12 cellular contexts compared by ENCODE assay signal in genomic region chr5:67196537-67197059, GRCh38. TPM values are rescaled to one million over a fixed set of nuclear protein-coding genes. Genes with fewer than 3 reads are reported as not detected.
DNase-seq lines count a peak whose midpoint lies in the region; ATAC-seq, FAIRE-seq and TF ChIP-seq lines count a peak whose summit lies in the region.
"Had no signal": no experiment of that assay in that cellular context is flagged by ENCODE, and none has a peak within 500 bp of the region (broad histone marks: within the 10 kb centered on the region; RNA-seq: fewer than 3 reads in every experiment).

Gene CD180 (minus strand): TSS chr5:67196799. CDS start chr5:67196641, 158 bp downstream.

- 70 to 72% methylated on average over 5 of the region's 5 CpGs for WGBS in pancreas, 2 donors
- 53 to 69% methylated on average over 5 of the region's 5 CpGs for WGBS in testis, 2 donors

- peak within 1 kb of the TSS; percentile 5 for H3K27ac ChIP-seq in caudate nucleus (ENCODE audit: low read depth, low read length)
- H3K27ac ChIP-seq in pancreas, result no peak within 1 kb of the TSS
- H3K27ac ChIP-seq in testis, result no peak within 1 kb of the TSS

- FAIRE-seq in pancreas (lab: Jason Lieb, UNC), result no peak

- TF ChIP-seq POLR2A in testis (IDR thresholded peaks at IDR 0.05), result no peak

- H3K4me3 ChIP-seq in pancreas (no peak within 1 kb of the TSS), testis (no peak within 1 kb of the TSS)

- no peaks in the 10 kb centered on the region for H3K36me3 ChIP-seq in pancreas
- no peaks in the 10 kb centered on the region for H3K36me3 ChIP-seq in testis (ENCODE audit: low read depth, missing control alignments)

- no peaks in the 10 kb centered on the region for H3K4me1 ChIP-seq in pancreas
- peaks cover 11% of the 10 kb centered on the region for H3K4me1 ChIP-seq in testis

- intact Hi-C loops in pancreas (cut with DNase I), result no loop called here
- intact Hi-C loops in testis (cut with DNase I; ENCODE audit: low total_unique reads), result no loop called here

- TF ChIP-seq CTCF in pancreas (IDR thresholded peaks at IDR 0.05) (no peak), testis (IDR thresholded peaks at IDR 0.05) (no peak)

- H3K9me3 ChIP-seq in pancreas (no peaks in the 10 kb centered on the region), testis (no peaks in the 10 kb centered on the region)

- H3K27me3 ChIP-seq in pancreas (no peaks in the 10 kb centered on the region), testis (no peaks in the 10 kb centered on the region)

- peak; percentile 30 for ATAC-seq in GM18502 (IDR thresholded peaks at IDR 0.05; ENCODE audit: poor library complexity, unreplicated experiment)
- ATAC-seq in HG03108 (IDR thresholded peaks at IDR 0.05; ENCODE audit: unreplicated experiment), result peak; percentile 29
- peak in 3 of 4 donors; percentile 31 to 39 (median 34) for ATAC-seq in pancreas
- ATAC-seq in HG03469 (IDR thresholded peaks at IDR 0.05; ENCODE audit: unreplicated experiment), result no peak
- ATAC-seq: Panc1 had no signal

- DNase-seq in caudate nucleus (lab: John Stamatoyannopoulos, UW) (peak in 50 of 61 donors; percentile 5 to 87 (median 56)), pancreas (no peak), testis (no peak), mucosa of gallbladder (ENCODE audit: low spot score) (no peak), NOMO-1 treated with dmso at 0.1 percent for 144 hours (lab: John Stamatoyannopoulos, UW; ENCODE audit: unreplicated experiment) (no peak)
- DNase-seq: effector memory CD4-positive, alpha-beta T cell; kidney glomerular epithelial cell had no signal

RNA-seq across cellular contexts. Expression of gene CD180, which starts in this region (rescaled TPM):
- 1 to 10 TPM in 2 of 6 donors, under 1 TPM in 4; 0.04 to 2.9 (median 0.27) TPM for total RNA-seq in pancreas
- polyA plus RNA-seq in pancreas, result under 1 TPM; 0.05 to 0.08 TPM
- total RNA-seq in testis, result under 1 TPM; 0.08 to 0.37 TPM
- 1.1 TPM for polyA plus RNA-seq in testis (ENCODE audit: insufficient read depth, low read depth, low replicate concordance)
- 1.6 TPM for total RNA-seq in mucosa of gallbladder
- total RNA-seq: LHCN-M2 had no signal

Comparison
In these comparisons a context has a peak if more than half of its experiments do, and no peak if none do; other contexts are left out.
1. DNase-seq: peak in caudate nucleus (50 of 61); none in pancreas (0 of 6), testis (single experiment), mucosa of gallbladder (single experiment) and NOMO-1 treated with dmso at 0.1 percent for 144 hours (single experiment).